In genomic region chr1:22442212-22442894, GRCh38 we compare ENCODE assay signal across 24 cellular contexts. TPM values are rescaled to one million over a fixed set of nuclear protein-coding genes. Genes with fewer than 3 reads are reported as not detected.
DNase-seq lines count a peak whose midpoint lies in the region; ATAC-seq and TF ChIP-seq lines count a peak whose summit lies in the region.
"Had no signal": no experiment of that assay in that cellular context is flagged by ENCODE, and none has a peak within 500 bp of the region (broad histone marks: within the 10 kb centered on the region; RNA-seq: fewer than 3 reads in every experiment).

No MANE protein-coding gene starts in this region.

- H3K79me2 ChIP-seq in hepatocyte (no peaks in the 10 kb centered on the region), Karpas-422 (ENCODE audit: low read length) (no peaks in the 10 kb centered on the region)

- no peaks in the 10 kb centered on the region for H4K20me1 ChIP-seq in hepatocyte (ENCODE audit: insufficient read depth, poor library complexity, severe bottlenecking)
- no peaks in the 10 kb centered on the region for H4K20me1 ChIP-seq in Karpas-422 (ENCODE audit: insufficient read depth, low read depth, low read length)

- H3K9me2 ChIP-seq in hepatocyte (replicated peaks; ENCODE audit: insufficient read depth) = no peaks in the 10 kb centered on the region
- no peaks in the 10 kb centered on the region for H3K9me2 ChIP-seq in Karpas-422 (replicated peaks; ENCODE audit: insufficient read depth, low read length)

- H3K4me3 ChIP-seq in left ventricle myocardium inferior = no peak overlapping the region
- H3K4me3 ChIP-seq in right atrium auricular region = no peak overlapping the region
- no peak overlapping the region for H3K4me3 ChIP-seq in HUES64 (ENCODE audit: low read length)
- no peak overlapping the region for H3K4me3 ChIP-seq in hepatocyte
- H3K4me3 ChIP-seq in Karpas-422 (ENCODE audit: low read length) = no peak overlapping the region
- H3K4me3 ChIP-seq: SJCRH30 had no signal

- H3K9me3 ChIP-seq in left ventricle myocardium inferior (replicated peaks) (peaks cover 24% of the 10 kb centered on the region), right atrium auricular region (peaks cover 0 to 26% of the 10 kb centered on the region in 2 donors), HUES64 (ENCODE audit: insufficient read depth, low read depth, low read length) (peaks cover 23% of the 10 kb centered on the region), hepatocyte (ENCODE audit: low read depth) (peaks cover 15% of the 10 kb centered on the region), Karpas-422 (ENCODE audit: low read length) (peaks cover 18% of the 10 kb centered on the region)

- H3K4me2 ChIP-seq in hepatocyte (no peak overlapping the region), Karpas-422 (ENCODE audit: low read depth, low read length, poor library complexity, severe bottlenecking) (no peak overlapping the region)
- H3K4me2 ChIP-seq: KMS-11 had no signal

- peak overlapping the region; percentile 11 for H3K27ac ChIP-seq in left ventricle myocardium inferior (replicated peaks)
- H3K27ac ChIP-seq in right atrium auricular region = no peak overlapping the region
- H3K27ac ChIP-seq in HUES64 (ENCODE audit: low read depth, low read length) = peak overlapping the region; percentile 88; the same call in 1 of the 2 replicates
- peak overlapping the region; percentile 43 for H3K27ac ChIP-seq in hepatocyte
- no peak overlapping the region for H3K27ac ChIP-seq in Karpas-422 (ENCODE audit: low read length)
- H3K27ac ChIP-seq: KMS-11, RWPE1, SJCRH30 had no signal

- intact Hi-C loops in left ventricle myocardium inferior (cut with micrococcal nuclease) = no loop called here

- no peak overlapping the region for H2AFZ ChIP-seq in hepatocyte
- no peak overlapping the region for H2AFZ ChIP-seq in Karpas-422 (ENCODE audit: low read length)

- no peak for TF ChIP-seq CTCF in left ventricle myocardium inferior (IDR thresholded peaks at IDR 0.05; ENCODE audit: borderline replicate concordance)
- no peak for TF ChIP-seq CTCF in right atrium auricular region (IDR thresholded peaks at IDR 0.05)
- no peak for TF ChIP-seq CTCF in hepatocyte (IDR thresholded peaks at IDR 0.05; ENCODE audit: poor library complexity)

- no peak for DNase-seq in left ventricle myocardium inferior
- no peak for DNase-seq in right atrium auricular region (ENCODE audit: low spot score)
- no peak for DNase-seq in hepatocyte (ENCODE audit: low spot score)
- DNase-seq in Karpas-422 = no peak
- DNase-seq in islet precursor cell = no peak
- DNase-seq: AML-193; C1 segment of cervical spinal cord; CD8-positive, alpha-beta memory T cell; DMS53; GF-D8; H7; HFFc6; NCI-H1105; NCI-H146; NCI-H2029; NCI-H345; NCI-H524; NCI-H774; NK-92 treated with Interleukin-12 subunit alpha and Interleukin-12 subunit beta, amount 100 ng/mL, for 24 hours; SJCRH30 had no signal

- H3K9ac ChIP-seq in HUES64 (ENCODE audit: low read depth, low read length) (no peak overlapping the region), Karpas-422 (ENCODE audit: low read length) (no peak overlapping the region)
- H3K9ac ChIP-seq: KMS-11 had no signal

- WGBS in HUES64 = 57% methylated on average over 3 of the region's 5 CpGs
- WGBS in hepatocyte (ENCODE audit: low lambda C conversion rate, missing lambda C conversion rate) = 43% methylated on average over 5 of the region's 5 CpGs

- H3K4me1 ChIP-seq in left ventricle myocardium inferior (peaks cover 22% of the 10 kb centered on the region), right atrium auricular region (peaks cover 0 to 4% of the 10 kb centered on the region in 2 donors), HUES64 (ENCODE audit: insufficient read depth, low read length) (peaks cover 20% of the 10 kb centered on the region), hepatocyte (ENCODE audit: insufficient read depth) (peaks cover 14% of the 10 kb centered on the region), Karpas-422 (ENCODE audit: low read length) (no peaks in the 10 kb centered on the region)

- no peak for ATAC-seq in GM21576 (IDR thresholded peaks at IDR 0.05; ENCODE audit: unreplicated experiment)

- H3K27me3 ChIP-seq in left ventricle myocardium inferior (ENCODE audit: low read depth) (no peaks in the 10 kb centered on the region), right atrium auricular region (no peaks in the 10 kb centered on the region), HUES64 (ENCODE audit: insufficient read depth, low read length) (no peaks in the 10 kb centered on the region), hepatocyte (no peaks in the 10 kb centered on the region), Karpas-422 (ENCODE audit: low read length) (no peaks in the 10 kb centered on the region)
- H3K27me3 ChIP-seq: SJCRH30 had no signal

- no peaks in the 10 kb centered on the region for H3K36me3 ChIP-seq in left ventricle myocardium inferior
- H3K36me3 ChIP-seq in right atrium auricular region = no peaks in the 10 kb centered on the region
- H3K36me3 ChIP-seq in HUES64 (ENCODE audit: insufficient read depth, low read length) = no peaks in the 10 kb centered on the region
- H3K36me3 ChIP-seq in hepatocyte (replicated peaks; ENCODE audit: insufficient read depth, low read depth) = no peaks in the 10 kb centered on the region
- H3K36me3 ChIP-seq in Karpas-422 (ENCODE audit: insufficient read depth, low read length) = no peaks in the 10 kb centered on the region
- H3K36me3 ChIP-seq: SJCRH30 had no signal

RNA-seq across cellular contexts. Expression of gene ZBTB40, which starts 9.3 kb away (rescaled TPM):
- total RNA-seq in left ventricle myocardium inferior (17.9 TPM), right atrium auricular region (10 to 100 TPM; 10.4 to 12.5 TPM), hepatocyte (17.7 and 18.1 TPM in 2 replicates)
- 9.1 TPM for polyA plus RNA-seq in HUES64 (2013, experiment 1 of 2)
- 5.6 TPM for polyA plus RNA-seq in HUES64 (2013, experiment 2 of 2)
- 7.3 and 8.0 TPM in 2 replicates for polyA plus RNA-seq in hepatocyte
- 11.1 and 15.3 TPM in 2 replicates for total RNA-seq in Karpas-422 (2014; rRNA removed; shearing (Covaris generic); ENCODE audit: low replicate concordance)

Comparison
In these comparisons a context has a peak if more than half of its experiments do, and no peak if none do; other contexts are left out.
1. H3K27ac ChIP-seq: peak in left ventricle myocardium inferior (single experiment), HUES64 (single experiment) and hepatocyte (single experiment); none in right atrium auricular region (0 of 2) and Karpas-422 (single experiment).